In genomic region chr19:15562145-15562544, GRCh38 we compare ENCODE assay signal across 20 cellular contexts.
"Had no signal": no experiment of that assay in that cellular context is flagged by ENCODE, and none has a peak within 500 bp of the region (broad histone marks: within the 10 kb centered on the region; RNA-seq: fewer than 3 reads in every experiment).

No MANE protein-coding gene starts in this region.

- H3K27ac ChIP-seq: KMS-11, SJSA1, SK-N-MC had no signal

- DNase-seq: Kasumi-1, NCI-H1092, NCI-H1105 treated with DMSO at 0.1 percent for 48 hours, NCI-H1417 treated with DMSO at 0.1 percent for 48 hours, NCI-H187, NCI-H2081 treated with DMSO at 0.1 percent for 48 hours, NCI-H2171, NCI-H226, NCI-H446, NCI-H510A, NCI-H524 treated with DMSO at 0.1 percent for 48 hours, NCI-H69, NCI-H774, Right ventricle myocardium superior, RPMI8226, SIG-M5 had no signal

- H3K27ac Mint-ChIP-seq: IgD-negative memory B cell had no signal

- H3K4me3 Mint-ChIP-seq: IgD-negative memory B cell had no signal
